In the genomic region with DNA sequence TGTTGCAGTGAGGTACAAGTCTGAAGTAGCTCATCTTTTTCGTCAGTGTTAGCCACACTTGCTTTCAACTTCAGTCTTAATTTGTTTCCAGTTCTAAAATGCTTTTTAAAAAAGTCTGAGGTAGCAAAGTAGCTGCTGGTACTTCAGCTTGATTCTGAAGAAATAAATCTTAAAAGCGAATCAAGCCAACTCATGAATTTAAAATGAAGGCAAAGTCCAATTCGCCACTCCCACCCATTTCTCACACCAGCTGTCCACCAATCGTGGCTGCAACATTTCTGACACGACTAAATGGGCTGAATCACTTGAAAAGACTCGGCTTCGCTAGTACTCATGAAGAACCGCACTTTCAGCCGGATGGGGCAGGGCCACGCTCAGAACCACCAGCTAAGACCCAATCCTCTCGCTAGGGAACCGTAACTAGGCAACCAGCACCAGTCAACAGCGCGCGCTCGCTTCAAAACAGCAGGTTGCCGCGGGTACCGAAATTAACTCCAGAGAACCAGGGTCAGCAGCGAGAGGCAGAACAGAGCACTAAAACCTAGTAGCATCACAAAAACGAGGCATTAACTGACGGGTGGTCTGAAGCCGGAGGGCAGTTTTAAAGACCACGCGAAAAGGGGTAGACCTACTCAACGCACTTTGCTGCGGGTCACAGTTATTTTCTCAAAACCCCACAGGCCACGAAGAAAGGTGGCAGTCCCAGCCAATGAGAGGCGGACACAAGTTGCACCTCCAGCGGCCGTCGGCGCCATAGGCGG, we compare ENCODE assay signal across 8 cellular contexts. TPM values are rescaled to one million over a fixed set of nuclear protein-coding genes. Genes with fewer than 3 reads are reported as not detected.
DNase-seq lines count a peak whose midpoint lies in the region; ATAC-seq, FAIRE-seq and TF ChIP-seq lines count a peak whose summit lies in the region.

No MANE protein-coding gene starts in this region.

- H3K79me2 ChIP-seq in smooth muscle cell (ENCODE audit: low read depth) = peaks cover 54% of the 10 kb centered on the region

- CTCF ChIA-PET in activated B cell treated with CpG ODN at 0.5 μM for 24 hours (lab: Charles Lee) = interaction anchor here (1.1 to 2.5 kb wide), 5 partner anchors 27 to 790 kb away, joined by 3 to 18 read pairs (median 5); a partner anchor contains a TSS

- no peak overlapping the region for H2AFZ ChIP-seq in smooth muscle cell (ENCODE audit: low read depth)

- H3F3A ChIP-seq in smooth muscle cell (ENCODE audit: low read depth) = peaks cover 17% of the 10 kb centered on the region

- no peak for FAIRE-seq in GM12891 (lab: Jason Lieb, UNC)
- FAIRE-seq in bronchial epithelial cell (lab: Jason Lieb, UNC) = no peak

- TF ChIP-seq CTCF in activated B cell treated with CpG ODN at 0.5 μM for 24 hours (IDR thresholded peaks at IDR 0.05) (no peak), bronchial epithelial cell (IDR thresholded peaks at IDR 0.05; ENCODE audit: insufficient read depth, low read length, severe bottlenecking) (no peak), smooth muscle cell (IDR thresholded peaks at IDR 0.05; ENCODE audit: borderline replicate concordance, insufficient read depth, poor library complexity, severe bottlenecking) (no peak)

- peak overlapping the region; percentile 100 for H3K4me3 Mint-ChIP-seq in activated B cell treated with CpG ODN at 0.5 μM for 24 hours

- H3K27ac Mint-ChIP-seq in activated B cell treated with CpG ODN at 0.5 μM for 24 hours = peak overlapping the region; percentile 100

- H3K27me3 Mint-ChIP-seq in activated B cell treated with CpG ODN at 0.5 μM for 24 hours = no peaks in the 10 kb centered on the region

- peak overlapping the region; percentile 89 for H3K4me2 ChIP-seq in smooth muscle cell

- H3K9me3 ChIP-seq in smooth muscle cell (replicated peaks; ENCODE audit: low read depth) = no peaks in the 10 kb centered on the region

- WGBS in smooth muscle cell (ENCODE audit: low lambda C conversion rate) = under 1% methylated on average over 34 of the region's 34 CpGs

- H3K4me3 ChIP-seq in bronchial epithelial cell (ENCODE audit: low read depth, low read length) = peak overlapping the region; percentile 99
- peak overlapping the region; percentile 84 for H3K4me3 ChIP-seq in smooth muscle cell

- DNase-seq in GM12891 (ENCODE audit: insufficient read length, low spot score) = peak; percentile 33
- peak; percentile 3 for DNase-seq in NCI-H2081 treated with DMSO at 0.1 percent for 48 hours (lab: John Stamatoyannopoulos, UW)
- peak; percentile 63 for DNase-seq in activated B cell treated with CpG ODN at 0.5 μM for 24 hours
- peak; percentile 93 for DNase-seq in bronchial epithelial cell (ENCODE audit: low read depth)
- peak; percentile 57 for DNase-seq in iPS-NIHi7 (ENCODE audit: extremely low spot score)
- DNase-seq in smooth muscle cell (lab: John Stamatoyannopoulos, UW; ENCODE audit: unreplicated experiment) = peak; percentile 66
- DNase-seq in NCI-H1048 (lab: John Stamatoyannopoulos, UW) = no peak

- H3K9ac ChIP-seq in smooth muscle cell (ENCODE audit: low read depth) = peak overlapping the region; percentile 100

- POLR2A ChIA-PET in activated B cell treated with CpG ODN at 0.5 μM for 24 hours (lab: Charles Lee) = interaction anchor here (0.5 to 4.0 kb wide), 19 partner anchors 10 to 1234 kb away, joined by 3 to 84 read pairs (median 8); a partner anchor contains a TSS

- peaks cover 26% of the 10 kb centered on the region for H3K4me1 ChIP-seq in smooth muscle cell (ENCODE audit: low read depth)

- peak; percentile 28 for ATAC-seq in HG02840 (IDR thresholded peaks at IDR 0.05; ENCODE audit: low FRiP score, unreplicated experiment)
- ATAC-seq in activated B cell treated with CpG ODN at 0.5 μM for 24 hours (ENCODE audit: low read depth) = peak; percentile 45

- H3K27ac ChIP-seq in smooth muscle cell (ENCODE audit: low read depth) = peak overlapping the region; percentile 100

- H3K4me1 Mint-ChIP-seq in activated B cell treated with CpG ODN at 0.5 μM for 24 hours = peaks cover 59% of the 10 kb centered on the region

- intact Hi-C loops in activated B cell treated with CpG ODN at 0.5 μM for 24 hours (cut with micrococcal nuclease) = loop anchor here (1.0 to 5.0 kb wide), 9 partner anchors 38 to 1234 kb away; a partner anchor contains a TSS

- H3K27me3 ChIP-seq in bronchial epithelial cell (ENCODE audit: control insufficient read depth, insufficient read depth, low read length) (no peaks in the 10 kb centered on the region), smooth muscle cell (ENCODE audit: low read depth) (no peaks in the 10 kb centered on the region)

- no peak for TF ChIP-seq POLR2A in GM12891 (IDR thresholded peaks at IDR 0.05; ENCODE audit: low read depth, low read length)

- H3K9me3 Mint-ChIP-seq in activated B cell treated with CpG ODN at 0.5 μM for 24 hours = no peaks in the 10 kb centered on the region

- H3K36me3 Mint-ChIP-seq in activated B cell treated with CpG ODN at 0.5 μM for 24 hours (ENCODE audit: low read depth) = peaks cover 40% of the 10 kb centered on the region

- peaks cover 54% of the 10 kb centered on the region for H4K20me1 ChIP-seq in smooth muscle cell (ENCODE audit: low read depth)

- H3K36me3 ChIP-seq in bronchial epithelial cell (ENCODE audit: control insufficient read depth, insufficient read depth, low read length) = no peaks in the 10 kb centered on the region
- no peaks in the 10 kb centered on the region for H3K36me3 ChIP-seq in smooth muscle cell (ENCODE audit: low read depth)

TF ChIP-seq in GM12891, 5 proteins besides CTCF, POLR2A, EP300 and RAD21:
- TF ChIP-seq POLR2AphosphoS5 (IDR thresholded peaks at IDR 0.05; ENCODE audit: low read depth, low read length) (no peak), POU2F2 (IDR thresholded peaks at IDR 0.05; ENCODE audit: low read depth, low read length) (no peak), PAX5 (IDR thresholded peaks at IDR 0.05; ENCODE audit: insufficient read depth, low read length, severe bottlenecking) (no peak), TAF1 (IDR thresholded peaks at IDR 0.05; ENCODE audit: low read depth, low read length) (no peak), SPI1 (IDR thresholded peaks at IDR 0.05; ENCODE audit: low read depth, low read length) (no peak)

RNA-seq across cellular contexts. Expression of a gene that starts 0.9 kb away (rescaled TPM):
- polyA plus RNA-seq in GM12891 (2012; ENCODE audit: low read depth, missing spikeins) = 61.7 TPM
- total RNA-seq in activated B cell treated with CpG ODN at 0.5 μM for 24 hours (253 and 259 TPM in 2 replicates), bronchial epithelial cell (50.3 and 71.6 TPM in 2 replicates), smooth muscle cell (151 and 193 TPM in 2 replicates)
- 61.1 and 68.2 TPM in 2 replicates for polyA plus RNA-seq in smooth muscle cell

RNA-seq across cellular contexts. Expression of a gene that starts 38.6 kb away (rescaled TPM):
- 13.1 TPM for polyA plus RNA-seq in GM12891 (2012; ENCODE audit: low read depth, missing spikeins)
- total RNA-seq in activated B cell treated with CpG ODN at 0.5 μM for 24 hours (2.5 and 3.5 TPM in 2 replicates), bronchial epithelial cell (0.51 and 0.79 TPM in 2 replicates), smooth muscle cell (10.9 and 12.4 TPM in 2 replicates)
- polyA plus RNA-seq in smooth muscle cell = 1.4 and 2.7 TPM in 2 replicates
